25 cellular contexts compared by ENCODE assay signal in the genomic region with DNA sequence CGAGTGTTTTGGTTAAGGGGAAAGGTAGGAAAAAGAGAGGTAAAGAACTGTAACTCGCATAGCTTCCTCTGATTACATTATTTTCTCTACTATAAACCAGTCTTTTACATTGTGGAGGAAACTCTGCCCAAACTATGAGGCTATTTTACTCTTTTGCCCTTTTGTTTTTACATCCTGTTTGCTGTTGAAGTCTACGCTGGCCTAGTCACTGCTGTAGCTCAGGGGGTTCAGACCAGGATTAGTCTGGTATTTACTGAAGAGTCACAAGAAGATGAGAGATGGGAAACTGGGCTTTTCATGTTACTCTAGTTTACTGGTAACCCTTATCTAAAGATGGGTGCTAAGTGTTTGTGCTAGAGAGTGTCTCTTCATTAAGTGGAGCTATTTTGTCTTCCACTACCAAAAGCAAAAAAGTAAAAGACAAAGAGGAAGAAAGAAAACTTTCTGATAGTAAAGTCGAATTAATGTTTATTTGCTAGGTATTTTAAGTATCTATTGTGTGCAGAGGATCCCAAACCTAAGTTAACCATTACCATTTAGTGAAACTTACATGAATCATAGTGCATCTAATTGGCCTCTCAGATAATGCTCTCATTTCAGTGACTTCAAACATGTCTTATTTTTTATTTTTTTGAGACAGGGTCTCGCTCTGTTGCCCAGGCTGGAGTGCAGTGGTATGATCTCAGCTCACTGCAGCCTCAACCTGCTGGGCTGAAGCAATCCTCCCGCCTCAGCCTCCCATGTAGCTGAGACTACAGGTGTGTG. TPM values are rescaled to one million over a fixed set of nuclear protein-coding genes. Genes with fewer than 3 reads are reported as not detected.
DNase-seq lines count a peak whose midpoint lies in the region; ATAC-seq and TF ChIP-seq lines count a peak whose summit lies in the region.
"Had no signal": no experiment of that assay in that cellular context is flagged by ENCODE, and none has a peak within 500 bp of the region (broad histone marks: within the 10 kb centered on the region; RNA-seq: fewer than 3 reads in every experiment).

No MANE protein-coding gene starts in this region.

- H4K20me1 ChIP-seq in SK-N-SH (ENCODE audit: insufficient read depth) (no peaks in the 10 kb centered on the region), smooth muscle cell (ENCODE audit: low read depth) (no peaks in the 10 kb centered on the region)

- H4K91ac ChIP-seq in mesenchymal stem cell (ENCODE audit: low read length) = no peak overlapping the region

- H3K79me1 ChIP-seq in mesenchymal stem cell (replicated peaks; ENCODE audit: low read length, poor library complexity, severe bottlenecking) = no peaks in the 10 kb centered on the region

- peaks cover 5% of the 10 kb centered on the region for H3K9me3 Mint-ChIP-seq in endodermal cell
- H3K9me3 Mint-ChIP-seq: activated naive CD4-positive, alpha-beta T cell treated with anti-CD3 and anti-CD28 coated beads, Interleukin-2, amount 50 U/mL, for 24 hours; CD4-positive, alpha-beta T cell; central memory CD8-positive, alpha-beta T cell had no signal

- no peak overlapping the region; a peak in 1 of 4 replicates for H3K4me3 ChIP-seq in SK-N-SH (ENCODE audit: low read depth in 2 of 2, low read length in 1 of 2)
- H3K4me3 ChIP-seq in endodermal cell (ENCODE audit: low read length) = peak overlapping the region; percentile 39
- no peak overlapping the region for H3K4me3 ChIP-seq in mesenchymal stem cell (ENCODE audit: insufficient read depth in 1 of 2, low read depth in 1 of 2, low read length in 2 of 2)
- no peak overlapping the region for H3K4me3 ChIP-seq in smooth muscle cell
- no peak overlapping the region for H3K4me3 ChIP-seq in vagina
- H3K4me3 ChIP-seq: lower lobe of right lung had no signal

- H2AK5ac ChIP-seq in mesenchymal stem cell (ENCODE audit: low read length, severe bottlenecking) = no peak overlapping the region

- no peak overlapping the region for H3K4me3 Mint-ChIP-seq in endodermal cell
- H3K4me3 Mint-ChIP-seq: activated naive CD4-positive, alpha-beta T cell treated with anti-CD3 and anti-CD28 coated beads, Interleukin-2, amount 50 U/mL, for 24 hours; CD4-positive, alpha-beta T cell; central memory CD8-positive, alpha-beta T cell had no signal

- intact Hi-C loops in vagina (cut with DNase I) = no loop called here

- H2BK12ac ChIP-seq in mesenchymal stem cell (ENCODE audit: low read length in 2 of 2) = no peak overlapping the region

- POLR2A ChIA-PET in SK-N-SH (lab: Yijun Ruan, JAX) = no interaction called here

- no peaks in the 10 kb centered on the region for H3K9me3 ChIP-seq in SK-N-SH
- no peaks in the 10 kb centered on the region for H3K9me3 ChIP-seq in endodermal cell (ENCODE audit: control insufficient read depth, low read length)
- no peaks in the 10 kb centered on the region for H3K9me3 ChIP-seq in mesenchymal stem cell (ENCODE audit: control insufficient read depth, low read length)
- no peaks in the 10 kb centered on the region for H3K9me3 ChIP-seq in smooth muscle cell (replicated peaks; ENCODE audit: low read depth)
- H3K9me3 ChIP-seq in vagina = no peaks in the 10 kb centered on the region
- H3K9me3 ChIP-seq: lower lobe of right lung, neutrophil had no signal

- peaks cover 18% of the 10 kb centered on the region for H3K36me3 Mint-ChIP-seq in endodermal cell (ENCODE audit: low read depth)
- H3K36me3 Mint-ChIP-seq: activated naive CD4-positive, alpha-beta T cell treated with anti-CD3 and anti-CD28 coated beads, Interleukin-2, amount 50 U/mL, for 24 hours had no signal

- no peak overlapping the region for H2BK15ac ChIP-seq in mesenchymal stem cell (ENCODE audit: low read depth, poor library complexity, severe bottlenecking)

- H3K4me2 ChIP-seq in SK-N-SH = 0 out of 2 replicates have a peak overlapping the region, but pooled peaks have one; percentile 18
- no peak overlapping the region for H3K4me2 ChIP-seq in mesenchymal stem cell (ENCODE audit: low read length, poor library complexity, severe bottlenecking)
- peak overlapping the region; percentile 56 for H3K4me2 ChIP-seq in smooth muscle cell

- no peak for TF ChIP-seq RAD21 in SK-N-SH (IDR thresholded peaks at IDR 0.05; ENCODE audit: low read length)

- peaks cover 5% of the 10 kb centered on the region for H3K27me3 Mint-ChIP-seq in endodermal cell (ENCODE audit: insufficient read depth)

- peak overlapping the region in 1 of 2 experiments; percentile 14; a peak in 2 of 4 replicates for H3K27ac ChIP-seq in SK-N-SH (ENCODE audit: low read depth in 2 of 2, low read length in 1 of 2)
- H3K27ac ChIP-seq in endodermal cell (ENCODE audit: low read depth, low read length) = no peak overlapping the region
- peak overlapping the region; percentile 53 for H3K27ac ChIP-seq in mesenchymal stem cell (ENCODE audit: low read length, poor library complexity, severe bottlenecking)
- peak overlapping the region; percentile 90 for H3K27ac ChIP-seq in smooth muscle cell (ENCODE audit: low read depth)
- H3K27ac ChIP-seq in vagina = no peak overlapping the region
- H3K27ac ChIP-seq: 22Rv1, epithelial cell of prostate, foreskin keratinocyte, HL-60, lower lobe of right lung, neutrophil, VCaP had no signal

- peaks cover 10 to 13% of the 10 kb centered on the region in 2 experiments; a peak in 3 of 4 replicates for H3K4me1 ChIP-seq in SK-N-SH (ENCODE audit: control insufficient read depth in 1 of 2, insufficient read depth in 2 of 2, low read depth in 1 of 2, low read length in 1 of 2)
- peaks cover 28% of the 10 kb centered on the region for H3K4me1 ChIP-seq in endodermal cell (ENCODE audit: control insufficient read depth, insufficient read depth, low read length)
- H3K4me1 ChIP-seq in mesenchymal stem cell (ENCODE audit: control insufficient read depth, insufficient read depth, low read depth, low read length) = peaks cover 5% of the 10 kb centered on the region
- peaks cover 21% of the 10 kb centered on the region for H3K4me1 ChIP-seq in smooth muscle cell (ENCODE audit: low read depth)
- peaks cover 7% of the 10 kb centered on the region for H3K4me1 ChIP-seq in vagina
- H3K4me1 ChIP-seq: foreskin keratinocyte, lower lobe of right lung had no signal

- no peak overlapping the region for H3K14ac ChIP-seq in mesenchymal stem cell (ENCODE audit: low read length in 2 of 2)

- 71% methylated on average over 6 of the region's 6 CpGs for WGBS in SK-N-SH (ENCODE audit: low lambda C conversion rate)
- WGBS in endodermal cell (ENCODE audit: insufficient coverage in 1 of 2, insufficient read length in 1 of 2), 2 experiments = 70 to 88% methylated on average over 2 to 4 of the region's 6 CpGs
- 72% methylated on average over 3 of the region's 6 CpGs for WGBS in mesenchymal stem cell
- 56% methylated on average over 6 of the region's 6 CpGs for WGBS in smooth muscle cell (ENCODE audit: low lambda C conversion rate)

- no peak overlapping the region for H4K8ac ChIP-seq in mesenchymal stem cell (ENCODE audit: low read length)

- TF ChIP-seq POLR2A in vagina (IDR thresholded peaks at IDR 0.05) = no peak

- H2BK120ac ChIP-seq in mesenchymal stem cell (ENCODE audit: low read depth, low read length) = no peak overlapping the region

- H3K23ac ChIP-seq in mesenchymal stem cell (ENCODE audit: low read length in 2 of 2) = no peak overlapping the region

- CTCF ChIA-PET in SK-N-SH (lab: Yijun Ruan, JAX) = interaction anchor here (0.5 to 5.5 kb wide), 3 partner anchors 9 to 686 kb away, joined by 3 to 31 read pairs (median 25); a partner anchor contains a TSS

- TF ChIP-seq CTCF in SK-N-SH (IDR thresholded peaks at IDR 0.05) = no peak
- TF ChIP-seq CTCF in endodermal cell (conservative IDR thresholded peaks at IDR 0.05) = no peak
- no peak for TF ChIP-seq CTCF in smooth muscle cell (IDR thresholded peaks at IDR 0.05; ENCODE audit: borderline replicate concordance, insufficient read depth, poor library complexity, severe bottlenecking)
- TF ChIP-seq CTCF in omental fat pad (IDR thresholded peaks at IDR 0.05) = no peak
- TF ChIP-seq CTCF in vagina (IDR thresholded peaks at IDR 0.05) = no peak

- no peak overlapping the region for H2BK5ac ChIP-seq in mesenchymal stem cell (ENCODE audit: low read depth, low read length, poor library complexity, severe bottlenecking)

- no peaks in the 10 kb centered on the region for H3K36me3 ChIP-seq in SK-N-SH (replicated peaks in 1 of 2; ENCODE audit: control insufficient read depth in 1 of 2, insufficient read depth in 2 of 2, low read length in 1 of 2)
- H3K36me3 ChIP-seq in endodermal cell (ENCODE audit: control insufficient read depth, insufficient read depth, low read length) = no peaks in the 10 kb centered on the region
- H3K36me3 ChIP-seq in mesenchymal stem cell (ENCODE audit: control insufficient read depth in 1 of 2, insufficient read depth in 2 of 2, low read depth in 1 of 2, low read length in 2 of 2) = no peaks in the 10 kb centered on the region
- H3K36me3 ChIP-seq in smooth muscle cell (ENCODE audit: low read depth) = no peaks in the 10 kb centered on the region
- H3K36me3 ChIP-seq in vagina = no peaks in the 10 kb centered on the region
- H3K36me3 ChIP-seq: lower lobe of right lung, neutrophil had no signal

- H3K18ac ChIP-seq in mesenchymal stem cell (ENCODE audit: low read depth in 1 of 2, low read length in 2 of 2) = no peak overlapping the region

- H3K9ac ChIP-seq in SK-N-SH (no peak overlapping the region), endodermal cell (ENCODE audit: extremely low read depth, low read length, poor library complexity, severe bottlenecking) (no peak overlapping the region), mesenchymal stem cell (ENCODE audit: low read length) (no peak overlapping the region), smooth muscle cell (ENCODE audit: low read depth) (peak overlapping the region; percentile 54)

- peak overlapping the region; percentile 9 for H3K27ac Mint-ChIP-seq in endodermal cell
- H3K27ac Mint-ChIP-seq: activated naive CD4-positive, alpha-beta T cell treated with anti-CD3 and anti-CD28 coated beads, Interleukin-2, amount 50 U/mL, for 24 hours; CD4-positive, alpha-beta T cell had no signal

- H3F3A ChIP-seq in SK-N-SH (replicated peaks; ENCODE audit: insufficient read depth) (no peaks in the 10 kb centered on the region), smooth muscle cell (ENCODE audit: low read depth) (peaks cover 20% of the 10 kb centered on the region)

- DNase-seq in SK-N-SH = no peak
- DNase-seq in endodermal cell = no peak
- no peak for DNase-seq in mesenchymal stem cell
- DNase-seq in smooth muscle cell (lab: John Stamatoyannopoulos, UW; ENCODE audit: unreplicated experiment) = no peak
- no peak for DNase-seq in superior temporal gyrus (ENCODE audit: extremely low spot score)
- no peak for DNase-seq in omental fat pad (ENCODE audit: low spot score)
- DNase-seq in vagina (ENCODE audit: extremely low spot score in 2 of 2) = no peak
- DNase-seq: CD4-positive, alpha-beta T cell; foreskin keratinocyte; lower lobe of right lung; NCI-H1092 treated with DMSO at 0.1 percent for 48 hours; NCI-H187 treated with DMSO at 0.1 percent for 48 hours; NCI-H226; NCI-H748 treated with DMSO at 0.1 percent for 48 hours; right cardiac atrium; stimulated activated CD4-positive, alpha-beta T cell treated with anti-CD3 and anti-CD28 coated beads, Interleukin-4, amount 100 ng/mL, for 4 hours; stimulated activated naive CD8-positive, alpha-beta T cell treated with anti-CD3 and anti-CD28 coated beads, Interleukin-15, Interleukin-2, amounts not matched to agents 100 U/mL and 50 U/mL, for 24 hours had no signal

- H3K79me2 ChIP-seq in SK-N-SH (ENCODE audit: insufficient read depth) = peaks cover 92% of the 10 kb centered on the region
- peaks cover 96% of the 10 kb centered on the region for H3K79me2 ChIP-seq in smooth muscle cell (ENCODE audit: low read depth)

- TF ChIP-seq EP300 in SK-N-SH (IDR thresholded peaks at IDR 0.05; ENCODE audit: borderline replicate concordance in 1 of 2, low read depth in 1 of 2, low read length in 1 of 2) = no peak

- peaks cover 49% of the 10 kb centered on the region for H3K4me1 Mint-ChIP-seq in endodermal cell
- H3K4me1 Mint-ChIP-seq: activated naive CD4-positive, alpha-beta T cell treated with anti-CD3 and anti-CD28 coated beads, Interleukin-2, amount 50 U/mL, for 24 hours; central memory CD8-positive, alpha-beta T cell had no signal

- ATAC-seq in SK-N-SH treated with all-trans-retinoic acid at 6 μM for 48 hours (no peak), omental fat pad (ENCODE audit: low FRiP score) (no peak)
- ATAC-seq: foreskin keratinocyte; lower lobe of right lung; stimulated activated naive CD8-positive, alpha-beta T cell treated with anti-CD3 and anti-CD28 coated beads, Interleukin-15, Interleukin-2, amounts not matched to agents 100 U/mL and 50 U/mL, for 24 hours had no signal

- no peaks in the 10 kb centered on the region for H3K9me2 ChIP-seq in SK-N-SH

- H3K4ac ChIP-seq in mesenchymal stem cell (ENCODE audit: low read depth in 1 of 2, low read length in 2 of 2) = no peak overlapping the region

- no peaks in the 10 kb centered on the region for H3K27me3 ChIP-seq in SK-N-SH (ENCODE audit: insufficient read depth)
- H3K27me3 ChIP-seq in endodermal cell (ENCODE audit: control insufficient read depth, insufficient read depth, low read length, poor library complexity, severe bottlenecking) = no peaks in the 10 kb centered on the region
- no peaks in the 10 kb centered on the region for H3K27me3 ChIP-seq in mesenchymal stem cell (ENCODE audit: control insufficient read depth in 1 of 2, insufficient read depth in 1 of 2, low read length in 2 of 2)
- H3K27me3 ChIP-seq in smooth muscle cell (ENCODE audit: low read depth) = no peaks in the 10 kb centered on the region
- H3K27me3 ChIP-seq in vagina = no peaks in the 10 kb centered on the region
- H3K27me3 ChIP-seq: foreskin keratinocyte, neutrophil had no signal

- H2AFZ ChIP-seq in SK-N-SH (ENCODE audit: low read depth) (no peak overlapping the region), mesenchymal stem cell (ENCODE audit: low read depth, low read length) (no peak overlapping the region), smooth muscle cell (ENCODE audit: low read depth) (no peak overlapping the region)

RNA-seq across cellular contexts. Expression of a gene that starts 10.9 kb away (rescaled TPM):
- polyA plus RNA-seq in SK-N-SH (2012; rRNA removed) (10.7 and 15.2 TPM in 2 replicates), smooth muscle cell (62.8 and 88.1 TPM in 2 replicates)
- polyA plus RNA-seq in SK-N-SH (2012; cell fraction: cytosol; rRNA removed) = 13.7 and 14.8 TPM in 2 replicates
- polyA plus RNA-seq in SK-N-SH (2012; cell fraction: nucleus; rRNA removed) = 8.0 and 16.6 TPM in 2 replicates
- total RNA-seq in endodermal cell (10 to 100 TPM; 21.5 to 21.9 TPM), smooth muscle cell (106 and 129 TPM in 2 replicates), omental fat pad (10 to 100 TPM in 1 of 4 donors, 1 to 10 TPM in 3; 2.6 to 11.2 (median 3.4) TPM), vagina (15.0 TPM)
- 10.8 TPM for polyA plus RNA-seq in endodermal cell (2013, experiment 1 of 2)
- polyA plus RNA-seq in endodermal cell (2013, experiment 2 of 2) = 8.2 TPM
- 1.1 TPM for polyA plus RNA-seq in mesenchymal stem cell (2013, experiment 1 of 2)
- polyA plus RNA-seq in mesenchymal stem cell (2013, experiment 2 of 2) = 1.2 TPM
- total RNA-seq: CD4-positive, alpha-beta T cell; foreskin keratinocyte had no signal
- polyA plus RNA-seq: foreskin keratinocyte had no signal

Comparison
In these comparisons a context has a peak if more than half of its experiments do, and no peak if none do; other contexts are left out.
1. H3K27ac ChIP-seq: peak in mesenchymal stem cell (single experiment) and smooth muscle cell (single experiment); none in endodermal cell (single experiment) and vagina (single experiment).